In genomic region chr7:93923291-93923690, GRCh38 we compare ENCODE assay signal across 10 cellular contexts. TPM values are rescaled to one million over a fixed set of nuclear protein-coding genes. Genes with fewer than 3 reads are reported as not detected.
DNase-seq lines count a peak whose midpoint lies in the region; ATAC-seq, FAIRE-seq and TF ChIP-seq lines count a peak whose summit lies in the region.
"Had no signal": no experiment of that assay in that cellular context is flagged by ENCODE, and none has a peak within 500 bp of the region (broad histone marks: within the 10 kb centered on the region; RNA-seq: fewer than 3 reads in every experiment).

No MANE protein-coding gene starts in this region.

- no peak for DNase-seq in right lobe of liver
- no peak for DNase-seq in HepG2 (ENCODE audit: low spot score)
- peak; percentile 59 for DNase-seq in fibroblast of mammary gland (ENCODE audit: low read depth)
- DNase-seq in neuronal stem cell (ENCODE audit: low spot score), result no peak
- DNase-seq in DMS153 treated with DMSO at 0.1 percent for 48 hours (lab: John Stamatoyannopoulos, UW; ENCODE audit: unreplicated experiment), result no peak
- DNase-seq in NCI-H146 treated with DMSO at 0.1 percent for 48 hours (lab: John Stamatoyannopoulos, UW; ENCODE audit: unreplicated experiment), result no peak
- no peak for DNase-seq in HT-29 (ENCODE audit: low spot score)
- DNase-seq in activated CD4-positive, alpha-beta T cell treated with anti-CD3 and anti-CD28 coated beads, Interleukin-2, amount 10 ng/mL, durations not matched to agents 24 days and 14 days, result no peak
- DNase-seq: foreskin melanocyte, NCI-H1092 had no signal

- no TSS peak for BruUV-seq in HepG2 (replicated peaks; lab: Mats Ljungman, UMichigan)

- no peak overlapping the region for H2AFZ ChIP-seq in HepG2 (ENCODE audit: low read length)
- peak overlapping the region; percentile 41 for H2AFZ ChIP-seq in neuronal stem cell (ENCODE audit: low read length)

- H3K18ac ChIP-seq in neuronal stem cell (ENCODE audit: low read length), result no peak overlapping the region

- no peak for ATAC-seq in right lobe of liver
- no peak for ATAC-seq in HepG2

- intact Hi-C loops in right lobe of liver (cut with DNase I) (no loop called here), HepG2 (cut with micrococcal nuclease; ENCODE audit: unreplicated experiment) (no loop called here)
- intact Hi-C loops in activated CD4-positive, alpha-beta T cell treated with anti-CD3 and anti-CD28 coated beads, Interleukin-2, amount 10 ng/mL, durations not matched to agents 24 days and 14 days (cut with micrococcal nuclease), result no loop called here

- peaks cover 28% of the 10 kb centered on the region for H3K27me3 Mint-ChIP-seq in activated CD4-positive, alpha-beta T cell treated with anti-CD3 and anti-CD28 coated beads, Interleukin-2, amount 10 ng/mL, durations not matched to agents 24 days and 14 days

- TF ChIP-seq CTCF in right lobe of liver (IDR thresholded peaks at IDR 0.05) (no peak), HepG2 (CRISPR knock-in tag; IDR thresholded peaks at IDR 0.05) (no peak), fibroblast of mammary gland (conservative IDR thresholded peaks at IDR 0.05; ENCODE audit: control insufficient read depth, insufficient read depth, low read depth, low read length) (no peak)

- H3K9me3 ChIP-seq in right lobe of liver (no peaks in the 10 kb centered on the region), HepG2 (ENCODE audit: low read length) (no peaks in the 10 kb centered on the region), neuronal stem cell (replicated peaks in 1 of 2; ENCODE audit: control insufficient read depth in 2 of 2, insufficient read depth in 1 of 2, low read depth in 1 of 2, low read length in 2 of 2) (peaks cover 0 to 3% of the 10 kb centered on the region in 2 donors)

- WGBS in right lobe of liver (ENCODE audit: insufficient coverage, low coverage, low lambda C conversion rate, missing lambda C conversion rate), result 42% methylated on average over 6 of the region's 6 CpGs
- WGBS in HepG2 (ENCODE audit: low lambda C conversion rate), result 27% methylated on average over 6 of the region's 6 CpGs
- WGBS in neuronal stem cell (ENCODE audit: extremely low coverage in 2 of 2, insufficient read length in 2 of 2, insufficient replicate concordance in 1 of 2), 2 donors, result no CpG with 5 or more reads among the region's 6 CpGs

- CTCF ChIA-PET in HepG2 (lab: Yijun Ruan, JAX; ENCODE audit: low intra/inter-chr PET ratio, low total read pairs), result no interaction called here

- H3K36me3 Mint-ChIP-seq in activated CD4-positive, alpha-beta T cell treated with anti-CD3 and anti-CD28 coated beads, Interleukin-2, amount 10 ng/mL, durations not matched to agents 24 days and 14 days (ENCODE audit: low read depth), result no peaks in the 10 kb centered on the region

- no peak overlapping the region for H4K8ac ChIP-seq in neuronal stem cell (ENCODE audit: low read depth, low read length)

- no peak overlapping the region for H3K23ac ChIP-seq in neuronal stem cell (ENCODE audit: low read depth, low read length, poor library complexity)

- no peaks in the 10 kb centered on the region for H4K20me1 ChIP-seq in HepG2 (ENCODE audit: insufficient read depth, low read length)

- no peak overlapping the region for H2AK5ac ChIP-seq in neuronal stem cell (ENCODE audit: low read depth, low read length)

- peak overlapping the region; percentile 4 to 34 (median 24) for H3K27ac ChIP-seq in right lobe of liver
- no peak overlapping the region for H3K27ac ChIP-seq in HepG2 (ENCODE audit: extremely low read length, insufficient read depth, low read length)
- no peak overlapping the region for H3K27ac ChIP-seq in neuronal stem cell (replicated peaks; ENCODE audit: low read length)

- POLR2A ChIA-PET in HepG2 (lab: Yijun Ruan, JAX), result no interaction called here

- no peak overlapping the region for H3K27ac Mint-ChIP-seq in activated CD4-positive, alpha-beta T cell treated with anti-CD3 and anti-CD28 coated beads, Interleukin-2, amount 10 ng/mL, durations not matched to agents 24 days and 14 days

- no peaks in the 10 kb centered on the region for H3K9me3 Mint-ChIP-seq in activated CD4-positive, alpha-beta T cell treated with anti-CD3 and anti-CD28 coated beads, Interleukin-2, amount 10 ng/mL, durations not matched to agents 24 days and 14 days

- no peak overlapping the region for H3K4me2 ChIP-seq in HepG2 (ENCODE audit: low read depth, low read length)
- H3K4me2 ChIP-seq in neuronal stem cell (ENCODE audit: insufficient read depth, low read length, poor library complexity, severe bottlenecking), result no peak overlapping the region

- peaks cover 2% of the 10 kb centered on the region for H3K4me1 Mint-ChIP-seq in activated CD4-positive, alpha-beta T cell treated with anti-CD3 and anti-CD28 coated beads, Interleukin-2, amount 10 ng/mL, durations not matched to agents 24 days and 14 days

- H3K4ac ChIP-seq in neuronal stem cell (ENCODE audit: low read length), result no peak overlapping the region

- no peak overlapping the region for H2BK120ac ChIP-seq in neuronal stem cell (ENCODE audit: low read depth, low read length)

- H3K14ac ChIP-seq in neuronal stem cell (ENCODE audit: low read length), result no peak overlapping the region

- no peak overlapping the region for H2BK12ac ChIP-seq in neuronal stem cell (ENCODE audit: low read length)

- TF ChIP-seq RAD21 in HepG2 (CRISPR knock-in tag; IDR thresholded peaks at IDR 0.05), result no peak

- H3K36me3 ChIP-seq in right lobe of liver (no peaks in the 10 kb centered on the region), HepG2 (replicated peaks in 1 of 2; ENCODE audit: control insufficient read depth in 1 of 2, insufficient read depth in 2 of 2, low read length in 2 of 2) (no peaks in the 10 kb centered on the region), neuronal stem cell (replicated peaks in 1 of 2; ENCODE audit: control insufficient read depth in 2 of 2, insufficient read depth in 2 of 2, low read length in 2 of 2) (peaks cover 0 to 44% of the 10 kb centered on the region in 2 donors)

- H3K9ac ChIP-seq in HepG2 (ENCODE audit: insufficient read depth, low read depth, low read length), result no peak overlapping the region
- no peak overlapping the region for H3K9ac ChIP-seq in neuronal stem cell (ENCODE audit: low read depth, low read length, poor library complexity)

- no peak for FAIRE-seq in HepG2 (lab: Jason Lieb, UNC)

- H2BK15ac ChIP-seq in neuronal stem cell (ENCODE audit: low read length), result no peak overlapping the region

- in situ Hi-C loops in HepG2 (cut with HindIII; ENCODE audit: extremely low pct_ligation_motif_present, low pct_unique_long_range_greater_than_20kb), result no loop called here

- H4K91ac ChIP-seq in neuronal stem cell (ENCODE audit: low read depth, low read length, poor library complexity), result no peak overlapping the region

- H3K27me3 ChIP-seq in right lobe of liver (no peaks in the 10 kb centered on the region), HepG2 (ENCODE audit: control insufficient read depth in 1 of 2, insufficient read depth in 2 of 2, low read length in 2 of 2) (peaks cover 5 to 16% of the 10 kb centered on the region in 2 experiments; a peak in 4 of 5 replicates), neuronal stem cell (ENCODE audit: control insufficient read depth in 3 of 3, insufficient read depth in 3 of 3, low read depth in 1 of 3, low read length in 3 of 3) (no peaks in the 10 kb centered on the region)

- H2BK5ac ChIP-seq in neuronal stem cell (ENCODE audit: low read length), result no peak overlapping the region

- no peaks in the 10 kb centered on the region for H3K79me2 ChIP-seq in HepG2 (ENCODE audit: insufficient read depth, low read length)

- no peak for TF ChIP-seq EP300 in HepG2 (IDR thresholded peaks at IDR 0.05; ENCODE audit: low read depth in 2 of 2, low read length in 2 of 2)
- no peak for TF ChIP-seq EP300 in HepG2 (CRISPR knock-in tag; IDR thresholded peaks at IDR 0.05; ENCODE audit: borderline replicate concordance)

- peak overlapping the region; percentile 37 to 49 (median 46) for H3K4me3 ChIP-seq in right lobe of liver
- no peak overlapping the region for H3K4me3 ChIP-seq in HepG2 (replicated peaks in 1 of 3; ENCODE audit: insufficient read depth in 1 of 3, low read depth in 2 of 3, low read length in 3 of 3)
- peak overlapping the region; percentile 86 for H3K4me3 ChIP-seq in fibroblast of mammary gland (ENCODE audit: control insufficient read depth, low read depth, low read length)
- H3K4me3 ChIP-seq in neuronal stem cell (ENCODE audit: low read length in 2 of 2), result peak overlapping the region in 1 of 2 donors; percentile 79

- TF ChIP-seq POLR2A in right lobe of liver (IDR thresholded peaks at IDR 0.05), result no peak
- no peak for TF ChIP-seq POLR2A in HepG2 (IDR thresholded peaks at IDR 0.05; ENCODE audit: insufficient read depth in 1 of 2, low read depth in 2 of 2, low read length in 2 of 2)

- H3K4me1 ChIP-seq in right lobe of liver, result peaks cover 0 to 4% (median 0%) of the 10 kb centered on the region in 4 donors
- H3K4me1 ChIP-seq in HepG2 (ENCODE audit: insufficient read depth, low read length), result no peaks in the 10 kb centered on the region
- peaks cover 0 to 10% of the 10 kb centered on the region in 2 donors for H3K4me1 ChIP-seq in neuronal stem cell (ENCODE audit: control insufficient read depth in 2 of 2, insufficient read depth in 1 of 2, low read depth in 1 of 2, low read length in 2 of 2)

- no peaks in the 10 kb centered on the region for H3K79me1 ChIP-seq in neuronal stem cell (ENCODE audit: low read depth, low read length)

- H3K4me3 Mint-ChIP-seq in activated CD4-positive, alpha-beta T cell treated with anti-CD3 and anti-CD28 coated beads, Interleukin-2, amount 10 ng/mL, durations not matched to agents 24 days and 14 days, result no peak overlapping the region

RNA-seq across cellular contexts. Expression of gene GNG11, which starts 1.8 kb away (rescaled TPM):
- total RNA-seq in right lobe of liver (1 to 10 TPM in 5 of 6 experiments, under 1 TPM in 1; 0.86 to 6.1 (median 4.0) TPM), HepG2 (2016; rRNA removed; fragmentation: Illumina TruSeq; extraction: Trizol) (not detected in 2 replicates)
- total RNA-seq in HepG2 (2016; cell fraction: cytosol; rRNA removed; fragmentation: Illumina TruSeq; extraction: Trizol; ENCODE audit: low read depth), result not detected in 2 replicates
- total RNA-seq in HepG2 (2016; cell fraction: insoluble cytoplasmic fraction; rRNA removed; fragmentation: Illumina TruSeq; extraction: Trizol), result not detected in 2 replicates
- total RNA-seq in HepG2 (2016; cell fraction: membrane; rRNA removed; fragmentation: Illumina TruSeq; extraction: Trizol), result not detected in 2 replicates
- not detected in 2 replicates for total RNA-seq in HepG2 (2016; cell fraction: nucleus; rRNA removed; fragmentation: Illumina TruSeq; extraction: Trizol)
- polyA plus RNA-seq in HepG2 (2011; rRNA removed), result not detected in 2 replicates
- polyA plus RNA-seq in HepG2 (2011; cell fraction: cytosol; rRNA removed), result not detected in 2 replicates
- polyA plus RNA-seq in HepG2 (2011; cell fraction: nucleus; rRNA removed), result not detected in 2 replicates
- not detected in 2 replicates for polyA plus RNA-seq in HepG2 (2012)
- polyA plus RNA-seq in HepG2 (2016; cell fraction: cytosol; fragmentation: Illumina TruSeq; extraction: Trizol; ENCODE audit: low read depth), result not detected in 2 replicates
- polyA plus RNA-seq in HepG2 (2016; cell fraction: insoluble cytoplasmic fraction; fragmentation: Illumina TruSeq; extraction: Trizol; ENCODE audit: low read depth), result not detected in 2 replicates
- polyA plus RNA-seq in HepG2 (2016; cell fraction: membrane; fragmentation: Illumina TruSeq; extraction: Trizol; ENCODE audit: low read depth), result not detected in 2 replicates
- polyA plus RNA-seq in HepG2 (2016; cell fraction: nucleus; fragmentation: Illumina TruSeq; extraction: Trizol; ENCODE audit: insufficient read depth, low read depth), result not detected in 2 replicates
- polyA minus RNA-seq in HepG2 (2011; rRNA and poly(A)+ RNA removed; ENCODE audit: low replicate concordance), result 1.2 TPM in 1 of 2 replicates, not detected in the other
- polyA minus RNA-seq in HepG2 (2011; cell fraction: cytosol; rRNA and poly(A)+ RNA removed), result not detected in 2 replicates
- polyA minus RNA-seq in HepG2 (2011; cell fraction: nucleus; rRNA and poly(A)+ RNA removed), result not detected in 2 replicates
- polyA plus RNA-seq in neuronal stem cell (2013, experiment 1 of 2), result 2.2 TPM
- polyA plus RNA-seq in neuronal stem cell (2013, experiment 2 of 2), result 2.5 TPM
- total RNA-seq in HT-29 (2014; rRNA removed; shearing (Covaris generic)), result not detected in 2 replicates
- not detected in 2 replicates for total RNA-seq in activated CD4-positive, alpha-beta T cell treated with anti-CD3 and anti-CD28 coated beads, Interleukin-2, amount 10 ng/mL, durations not matched to agents 24 days and 14 days

RNA-seq across cellular contexts. Expression of gene GNGT1, which starts 16.9 kb away (rescaled TPM):
- total RNA-seq in right lobe of liver (not detected), HepG2 (2016; rRNA removed; fragmentation: Illumina TruSeq; extraction: Trizol) (not detected in 2 replicates)
- total RNA-seq in HepG2 (2016; cell fraction: cytosol; rRNA removed; fragmentation: Illumina TruSeq; extraction: Trizol; ENCODE audit: low read depth), result not detected in 2 replicates
- total RNA-seq in HepG2 (2016; cell fraction: insoluble cytoplasmic fraction; rRNA removed; fragmentation: Illumina TruSeq; extraction: Trizol), result not detected in 2 replicates
- total RNA-seq in HepG2 (2016; cell fraction: membrane; rRNA removed; fragmentation: Illumina TruSeq; extraction: Trizol), result not detected in 2 replicates
- not detected in 2 replicates for total RNA-seq in HepG2 (2016; cell fraction: nucleus; rRNA removed; fragmentation: Illumina TruSeq; extraction: Trizol)
- not detected in 2 replicates for polyA plus RNA-seq in HepG2 (2011; rRNA removed)
- polyA plus RNA-seq in HepG2 (2011; cell fraction: cytosol; rRNA removed), result not detected in 2 replicates
- not detected in 2 replicates for polyA plus RNA-seq in HepG2 (2011; cell fraction: nucleus; rRNA removed)
- not detected in 2 replicates for polyA plus RNA-seq in HepG2 (2012)
- polyA plus RNA-seq in HepG2 (2016; cell fraction: cytosol; fragmentation: Illumina TruSeq; extraction: Trizol; ENCODE audit: low read depth), result not detected in 2 replicates
- not detected in 2 replicates for polyA plus RNA-seq in HepG2 (2016; cell fraction: insoluble cytoplasmic fraction; fragmentation: Illumina TruSeq; extraction: Trizol; ENCODE audit: low read depth)
- polyA plus RNA-seq in HepG2 (2016; cell fraction: membrane; fragmentation: Illumina TruSeq; extraction: Trizol; ENCODE audit: low read depth), result not detected in 2 replicates
- not detected in 2 replicates for polyA plus RNA-seq in HepG2 (2016; cell fraction: nucleus; fragmentation: Illumina TruSeq; extraction: Trizol; ENCODE audit: insufficient read depth, low read depth)
- polyA minus RNA-seq in HepG2 (2011; rRNA and poly(A)+ RNA removed; ENCODE audit: low replicate concordance), result 1.9 TPM in 1 of 2 replicates, not detected in the other
- polyA minus RNA-seq in HepG2 (2011; cell fraction: cytosol; rRNA and poly(A)+ RNA removed), result not detected in 2 replicates
- not detected in 2 replicates for polyA minus RNA-seq in HepG2 (2011; cell fraction: nucleus; rRNA and poly(A)+ RNA removed)
- polyA plus RNA-seq in neuronal stem cell (2013, experiment 1 of 2), result 0.33 TPM
- polyA plus RNA-seq in neuronal stem cell (2013, experiment 2 of 2), result 0.42 TPM
- total RNA-seq in HT-29 (2014; rRNA removed; shearing (Covaris generic)), result not detected in 2 replicates
- not detected in 2 replicates for total RNA-seq in activated CD4-positive, alpha-beta T cell treated with anti-CD3 and anti-CD28 coated beads, Interleukin-2, amount 10 ng/mL, durations not matched to agents 24 days and 14 days

RNA-seq across cellular contexts. Expression of gene TFPI2, which starts 32.7 kb away (rescaled TPM):
- 10 to 100 TPM in 1 of 6 experiments, 1 to 10 TPM in 4, under 1 TPM in 1; 0.49 to 17.0 (median 2.0) TPM for total RNA-seq in right lobe of liver
- total RNA-seq in HepG2 (2016; rRNA removed; fragmentation: Illumina TruSeq; extraction: Trizol), result 0.22 and 0.24 TPM in 2 replicates
- total RNA-seq in HepG2 (2016; cell fraction: cytosol; rRNA removed; fragmentation: Illumina TruSeq; extraction: Trizol; ENCODE audit: low read depth), result 0.40 TPM in 1 of 2 replicates, not detected in the other
- 0.16 and 0.37 TPM in 2 replicates for total RNA-seq in HepG2 (2016; cell fraction: insoluble cytoplasmic fraction; rRNA removed; fragmentation: Illumina TruSeq; extraction: Trizol)
- not detected in 2 replicates for total RNA-seq in HepG2 (2016; cell fraction: membrane; rRNA removed; fragmentation: Illumina TruSeq; extraction: Trizol)
- 0.47 and 1.5 TPM in 2 replicates for total RNA-seq in HepG2 (2016; cell fraction: nucleus; rRNA removed; fragmentation: Illumina TruSeq; extraction: Trizol)
- 0.10 and 0.16 TPM in 2 replicates for polyA plus RNA-seq in HepG2 (2011; rRNA removed)
- polyA plus RNA-seq in HepG2 (2011; cell fraction: cytosol; rRNA removed), result 0.13 and 0.17 TPM in 2 replicates
- polyA plus RNA-seq in HepG2 (2011; cell fraction: nucleus; rRNA removed), result not detected in 2 replicates
- polyA plus RNA-seq in HepG2 (2012), result 0.20 TPM in 1 of 2 replicates, not detected in the other
- 0.19 and 0.36 TPM in 2 replicates for polyA plus RNA-seq in HepG2 (2016; cell fraction: cytosol; fragmentation: Illumina TruSeq; extraction: Trizol; ENCODE audit: low read depth)
- polyA plus RNA-seq in HepG2 (2016; cell fraction: insoluble cytoplasmic fraction; fragmentation: Illumina TruSeq; extraction: Trizol; ENCODE audit: low read depth), result 0.76 and 0.99 TPM in 2 replicates
- 0.44 and 0.47 TPM in 2 replicates for polyA plus RNA-seq in HepG2 (2016; cell fraction: membrane; fragmentation: Illumina TruSeq; extraction: Trizol; ENCODE audit: low read depth)
- 0.59 and 1.8 TPM in 2 replicates for polyA plus RNA-seq in HepG2 (2016; cell fraction: nucleus; fragmentation: Illumina TruSeq; extraction: Trizol; ENCODE audit: insufficient read depth, low read depth)
- polyA minus RNA-seq in HepG2 (2011; rRNA and poly(A)+ RNA removed; ENCODE audit: low replicate concordance), result not detected in 2 replicates
- not detected in 2 replicates for polyA minus RNA-seq in HepG2 (2011; cell fraction: cytosol; rRNA and poly(A)+ RNA removed)
- polyA minus RNA-seq in HepG2 (2011; cell fraction: nucleus; rRNA and poly(A)+ RNA removed), result not detected in 2 replicates
- 4.7 TPM for polyA plus RNA-seq in neuronal stem cell (2013, experiment 1 of 2)
- 5.2 TPM for polyA plus RNA-seq in neuronal stem cell (2013, experiment 2 of 2)
- not detected in 2 replicates for total RNA-seq in HT-29 (2014; rRNA removed; shearing (Covaris generic))
- not detected in 2 replicates for total RNA-seq in activated CD4-positive, alpha-beta T cell treated with anti-CD3 and anti-CD28 coated beads, Interleukin-2, amount 10 ng/mL, durations not matched to agents 24 days and 14 days

Comparison
In these comparisons a context has a peak if more than half of its experiments do, and no peak if none do; other contexts are left out.
1. H3K27ac ChIP-seq: peak in right lobe of liver (3 of 3); none in HepG2 (single experiment) and neuronal stem cell (single experiment).
2. H3K4me3 ChIP-seq: peak in right lobe of liver (3 of 3) and fibroblast of mammary gland (single experiment); none in HepG2 (0 of 3).